8 cellular contexts compared by ENCODE assay signal in the genomic region with DNA sequence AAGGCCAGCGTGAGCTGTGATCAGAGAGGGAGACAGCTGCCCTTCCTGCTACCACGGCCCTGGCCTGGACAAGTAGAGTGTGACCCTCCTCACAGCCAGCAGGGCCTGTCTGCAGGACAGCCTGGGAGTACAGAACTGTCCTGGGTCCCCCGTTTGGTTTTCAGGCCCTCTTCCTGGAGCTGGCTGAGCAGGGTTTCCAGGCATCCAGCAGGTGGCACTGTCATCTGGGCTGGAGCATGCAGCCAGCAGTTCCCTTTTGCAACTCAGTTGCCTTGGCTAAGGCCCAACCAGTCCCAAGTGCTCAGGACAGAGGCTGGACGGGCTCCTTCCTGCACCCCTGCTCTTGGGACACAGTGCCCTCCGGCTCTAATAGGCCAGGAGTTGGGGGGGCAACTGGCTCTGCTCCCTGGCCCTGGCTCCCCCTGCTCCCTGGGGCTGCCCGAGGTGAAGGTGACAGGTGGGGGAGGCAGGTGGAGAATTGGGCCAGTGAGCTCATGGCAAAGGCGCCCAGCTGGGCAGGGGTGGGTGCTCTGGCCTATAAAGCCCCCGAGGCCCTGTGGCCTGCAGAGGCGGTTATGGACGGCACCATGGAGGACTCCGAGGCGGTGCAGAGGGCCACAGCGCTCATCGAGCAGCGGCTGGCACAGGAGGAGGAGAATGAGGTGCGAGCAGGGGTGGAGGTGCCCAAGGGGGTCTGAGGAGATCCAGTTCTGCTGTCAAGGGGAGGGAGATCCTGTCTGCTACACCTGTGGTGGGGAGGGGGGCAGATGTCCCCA. TPM values are rescaled to one million over a fixed set of nuclear protein-coding genes. Genes with fewer than 3 reads are reported as not detected.
DNase-seq lines count a peak whose midpoint lies in the region; ATAC-seq and TF ChIP-seq lines count a peak whose summit lies in the region.

A gene with protein sequence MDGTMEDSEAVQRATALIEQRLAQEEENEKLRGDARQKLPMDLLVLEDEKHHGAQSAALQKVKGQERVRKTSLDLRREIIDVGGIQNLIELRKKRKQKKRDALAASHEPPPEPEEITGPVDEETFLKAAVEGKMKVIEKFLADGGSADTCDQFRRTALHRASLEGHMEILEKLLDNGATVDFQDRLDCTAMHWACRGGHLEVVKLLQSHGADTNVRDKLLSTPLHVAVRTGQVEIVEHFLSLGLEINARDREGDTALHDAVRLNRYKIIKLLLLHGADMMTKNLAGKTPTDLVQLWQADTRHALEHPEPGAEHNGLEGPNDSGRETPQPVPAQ (plus strand): TSS at position 566 of the 776 bp plus-strand sequence. CDS start 10 bp downstream, at position 576.

- no peak within 1 kb of the TSS for H3K4me3 Mint-ChIP-seq in CD8-positive, alpha-beta memory T cell

- no peaks in the 10 kb centered on the region for H3K36me3 ChIP-seq in CD8-positive, alpha-beta memory T cell (ENCODE audit: insufficient read depth, low read length)

- DNase-seq in CD8-positive, alpha-beta memory T cell = peak; percentile 19 to 61 (median 31)
- DNase-seq in NCI-H1694 treated with DMSO at 0.1 percent for 48 hours (lab: John Stamatoyannopoulos, UW) (peak; percentile 68), choroid plexus epithelial cell (ENCODE audit: low read depth) (peak; percentile 90), left kidney (ENCODE audit: low read depth, low spot score) (peak; percentile 86)
- peak; percentile 46 for DNase-seq in activated CD4-positive, CD25-positive, alpha-beta regulatory T cell treated with anti-CD3 and anti-CD28 coated beads, Interleukin-2, amount 50 U/mL, for 72 hours
- DNase-seq in stimulated activated CD4-positive, alpha-beta T cell treated with anti-CD3 and anti-CD28 coated beads, Interleukin-4, amount 100 ng/mL, for 24 hours = peak; percentile 60

- no peaks in the 10 kb centered on the region for H3K4me1 ChIP-seq in CD8-positive, alpha-beta memory T cell (ENCODE audit: insufficient read depth, low read length)

- H3K27me3 ChIP-seq in CD8-positive, alpha-beta memory T cell (ENCODE audit: insufficient read depth, low read length, poor library complexity, severe bottlenecking) = no peaks in the 10 kb centered on the region

- no peak within 1 kb of the TSS for H3K27ac ChIP-seq in CD8-positive, alpha-beta memory T cell (ENCODE audit: low read depth, low read length)

- H3K27me3 Mint-ChIP-seq in CD8-positive, alpha-beta memory T cell = no peaks in the 10 kb centered on the region

- H3K4me3 ChIP-seq in CD8-positive, alpha-beta memory T cell (ENCODE audit: low read length) = no peak within 1 kb of the TSS
- no peak within 1 kb of the TSS for H3K4me3 ChIP-seq in choroid plexus epithelial cell (ENCODE audit: low read depth, low read length)

- no peak within 1 kb of the TSS for H3K27ac Mint-ChIP-seq in CD8-positive, alpha-beta memory T cell

- H3K4me1 Mint-ChIP-seq in CD8-positive, alpha-beta memory T cell = no peaks in the 10 kb centered on the region

- POLR2A ChIA-PET in CD8-positive, alpha-beta memory T cell (lab: Charles Lee) = no interaction called here

- ATAC-seq in GM21515 (IDR thresholded peaks at IDR 0.05; ENCODE audit: unreplicated experiment) (peak; percentile 82), GM18861 (IDR thresholded peaks at IDR 0.05; ENCODE audit: unreplicated experiment) (no peak)

- peak; percentile 96 for TF ChIP-seq CTCF in choroid plexus epithelial cell (conservative IDR thresholded peaks at IDR 0.05; ENCODE audit: low read depth, low read length)

- H3K36me3 Mint-ChIP-seq in CD8-positive, alpha-beta memory T cell = peaks cover 0 to 2% (median 0%) of the 10 kb centered on the region in 3 donors

- H3K9me3 Mint-ChIP-seq in CD8-positive, alpha-beta memory T cell = no peaks in the 10 kb centered on the region

- H3K9me3 ChIP-seq in CD8-positive, alpha-beta memory T cell (ENCODE audit: low read length) = no peaks in the 10 kb centered on the region

- CTCF ChIA-PET in CD8-positive, alpha-beta memory T cell (lab: Charles Lee) = interaction anchor here (1.0 to 2.3 kb wide), 11 partner anchors 8 to 160 kb away, joined by 3 to 7 read pairs (median 4); a partner anchor contains a TSS

RNA-seq across cellular contexts. Expression of the gene that starts here (rescaled TPM):
- total RNA-seq in CD8-positive, alpha-beta memory T cell = not detected
- not detected for polyA plus RNA-seq in CD8-positive, alpha-beta memory T cell

Comparison
In these comparisons a context has a peak if more than half of its experiments do, and no peak if none do; other contexts are left out.
1. Peak in DNase-seq in CD8-positive, alpha-beta memory T cell; RNA of the gene not detected or under 1 TPM.
2. DNase-seq: peak in every context shown above with its lines; median percentile 90 in choroid plexus epithelial cell; 86 in left kidney; 68 in NCI-H1694 treated with DMSO at 0.1 percent for 48 hours; 60 in stimulated activated CD4-positive, alpha-beta T cell treated with anti-CD3 and anti-CD28 coated beads, Interleukin-4, amount 100 ng/mL, for 24 hours; 46 in activated CD4-positive, CD25-positive, alpha-beta regulatory T cell treated with anti-CD3 and anti-CD28 coated beads, Interleukin-2, amount 50 U/mL, for 72 hours; 31 in CD8-positive, alpha-beta memory T cell.